ENCODE assay signal across 36 cellular contexts in genomic region chr12:23930599-23930998, GRCh38. TPM values are rescaled to one million over a fixed set of nuclear protein-coding genes. Genes with fewer than 3 reads are reported as not detected.
"Had no signal": no experiment of that assay in that cellular context is flagged by ENCODE, and none has a peak within 500 bp of the region (broad histone marks: within the 10 kb centered on the region; RNA-seq: fewer than 3 reads in every experiment).

No MANE protein-coding gene starts in this region.

- H3K36me3 ChIP-seq: MG63 had no signal

- H3K27me3 ChIP-seq: MG63 had no signal

- DNase-seq: MG63, MM.1S, MV-4-11, NCI-H1048, NCI-H1092, NCI-H1092 treated with DMSO at 0.1 percent for 48 hours, NCI-H1105, NCI-H1105 treated with DMSO at 0.1 percent for 48 hours, NCI-H1417, NCI-H1417 treated with DMSO at 0.1 percent for 48 hours, NCI-H1436, NCI-H1436 treated with DMSO at 0.1 percent for 48 hours, NCI-H146, NCI-H1694, NCI-H1694 treated with DMSO at 0.1 percent for 48 hours, NCI-H187, NCI-H187 treated with DMSO at 0.1 percent for 48 hours, NCI-H1930, NCI-H2029, NCI-H2029 treated with DMSO at 0.1 percent for 48 hours, NCI-H2081, NCI-H2081 treated with DMSO at 0.1 percent for 48 hours, NCI-H2107, NCI-H2171, NCI-H2171 treated with DMSO at 0.1 percent for 48 hours, NCI-H2227 treated with DMSO at 0.1 percent for 48 hours, NCI-H226, NCI-H345, NCI-H446, NCI-H446 treated with DMSO at 0.1 percent for 48 hours, NCI-H510A, NCI-H510A treated with DMSO at 0.1 percent for 48 hours, NCI-H524, NCI-H524 treated with DMSO at 0.1 percent for 48 hours, NCI-H526 had no signal

- H3K9me3 ChIP-seq: MG63 had no signal

- H3K4me3 ChIP-seq: MG63 had no signal

RNA-seq across cellular contexts. Expression of gene SOX5, which starts 18.9 kb away (rescaled TPM):
- total RNA-seq: NCI-H460 had no signal
